In genomic region chr13:109151255-109151654, GRCh38 we compare ENCODE assay signal across 29 cellular contexts.
DNase-seq lines count a peak whose midpoint lies in the region; ATAC-seq, FAIRE-seq and TF ChIP-seq lines count a peak whose summit lies in the region.
"Had no signal": no experiment of that assay in that cellular context is flagged by ENCODE, and none has a peak within 500 bp of the region (broad histone marks: within the 10 kb centered on the region; RNA-seq: fewer than 3 reads in every experiment).

No MANE protein-coding gene starts in this region.

- peaks cover 10% of the 10 kb centered on the region; the same call in 1 of the 2 replicates for H3K4me1 ChIP-seq in GM23338 (ENCODE audit: insufficient read depth)
- H3K4me1 ChIP-seq in RWPE2 (ENCODE audit: insufficient read depth, poor library complexity, severe bottlenecking) = peaks cover 65% of the 10 kb centered on the region
- no peaks in the 10 kb centered on the region for H3K4me1 ChIP-seq in CD8-positive, alpha-beta memory T cell (ENCODE audit: insufficient read depth, low read length)
- H3K4me1 ChIP-seq: body of pancreas had no signal

- no peaks in the 10 kb centered on the region for H3K9me3 ChIP-seq in RWPE2 (ENCODE audit: severe bottlenecking)
- H3K9me3 ChIP-seq in CD8-positive, alpha-beta memory T cell (ENCODE audit: low read length) = no peaks in the 10 kb centered on the region
- H3K9me3 ChIP-seq: body of pancreas, left ventricle myocardium inferior, thoracic aorta had no signal

- FAIRE-seq in GM12891 (lab: Jason Lieb, UNC) = no peak
- FAIRE-seq: G401.6, islet of Langerhans, urothelium cell line had no signal

- ATAC-seq in GM23338 (no peak), RWPE2 (ENCODE audit: low read depth) (peak; percentile 24; the same call in 1 of the 3 replicates)
- ATAC-seq: activated naive CD8-positive, alpha-beta T cell treated with anti-CD3 and anti-CD28 coated beads, Interleukin-2, amount 50 U/mL, for 24 hours; activated T-cell treated with anti-CD3 and anti-CD28 coated beads, Interleukin-2, amount 50 U/mL, for 4 hours; body of pancreas; right cardiac atrium; stimulated activated naive CD8-positive, alpha-beta T cell treated with anti-CD3 and anti-CD28 coated beads, Interleukin-15, amount 100 ng/mL, for 72 hours had no signal

- H4K20me1 ChIP-seq in GM23338 (replicated peaks; ENCODE audit: insufficient read depth) = no peaks in the 10 kb centered on the region

- no peaks in the 10 kb centered on the region for H3K9me2 ChIP-seq in GM23338 (ENCODE audit: insufficient read depth)

- 0 out of 2 replicates have a peak overlapping the region, but pooled peaks have one; percentile 60 for H2AFZ ChIP-seq in GM23338

- H3K27ac ChIP-seq in GM23338 (ENCODE audit: low read depth) = no peak overlapping the region
- H3K27ac ChIP-seq in RWPE2 (ENCODE audit: poor library complexity, severe bottlenecking) = peak overlapping the region; percentile 100
- H3K27ac ChIP-seq in CD8-positive, alpha-beta memory T cell (ENCODE audit: low read depth, low read length) = no peak overlapping the region
- H3K27ac ChIP-seq: body of pancreas, dorsolateral prefrontal cortex, left ventricle myocardium inferior, thoracic aorta had no signal

- POLR2A ChIA-PET in CD8-positive, alpha-beta memory T cell (lab: Charles Lee) = no interaction called here

- no peak for TF ChIP-seq POLR2A in GM12891 (IDR thresholded peaks at IDR 0.05; ENCODE audit: low read depth, low read length)

- H3F3A ChIP-seq in GM23338 (replicated peaks; ENCODE audit: low read depth) = no peaks in the 10 kb centered on the region

- no peak for DNase-seq in GM23338 (ENCODE audit: low spot score)
- no peak for DNase-seq in RWPE2 (ENCODE audit: low spot score)
- DNase-seq in epithelial cell of esophagus (ENCODE audit: low read depth) = peak; percentile 88
- no peak for DNase-seq in osteocyte (ENCODE audit: extremely low spot score, unreplicated experiment)
- DNase-seq in GM12891 (ENCODE audit: insufficient read length, low spot score) = no peak
- DNase-seq in CD8-positive, alpha-beta memory T cell = no peak
- no peak for DNase-seq in activated CD8-positive, alpha-beta memory T cell treated with anti-CD3 and anti-CD28 coated beads, Interleukin-2, amount 50 U/mL, for 4 hours
- DNase-seq: activated B cell treated with CpG ODN at 0.5 μM for 24 hours; activated CD4-positive, alpha-beta T cell treated with anti-CD3 and anti-CD28 coated beads, Interleukin-2, amount 50 U/mL, for 1 hour; activated naive CD8-positive, alpha-beta T cell treated with anti-CD3 and anti-CD28 coated beads, Interleukin-2, amount 50 U/mL, for 24 hours; activated T-cell treated with anti-CD3 and anti-CD28 coated beads, Interleukin-2, amount 50 U/mL, for 4 hours; body of pancreas; C1 segment of cervical spinal cord; cerebellar nuclear complex; COR-L47; DMS53; dorsolateral prefrontal cortex; left ventricle myocardium inferior; NCI-H1092; NCI-H1694 treated with DMSO at 0.1 percent for 48 hours; NCI-H446 treated with DMSO at 0.1 percent for 48 hours; posterior cingulate gyrus; right cardiac atrium; stimulated activated naive CD8-positive, alpha-beta T cell treated with anti-CD3 and anti-CD28 coated beads, Interleukin-15, amount 100 ng/mL, for 72 hours had no signal

- H3K27ac Mint-ChIP-seq in GM23338 (no peak overlapping the region), osteocyte (ENCODE audit: unreplicated experiment) (peak overlapping the region; percentile 97)
- H3K27ac Mint-ChIP-seq in CD8-positive, alpha-beta memory T cell = no peak overlapping the region
- H3K27ac Mint-ChIP-seq: activated B cell treated with CpG ODN at 0.5 μM for 24 hours; activated naive CD8-positive, alpha-beta T cell treated with anti-CD3 and anti-CD28 coated beads, Interleukin-2, amount 50 U/mL, for 24 hours; stimulated activated naive CD8-positive, alpha-beta T cell treated with anti-CD3 and anti-CD28 coated beads, Interleukin-15, amount 100 ng/mL, for 72 hours; T-helper 1 cell treated with Interleukin-12 subunit alpha and Interleukin-12 subunit beta and Interleukin-4 antibody, amounts not matched to agents 30 μg/mL and 1 μg/mL, for 36 hours had no signal

- H3K27me3 ChIP-seq in GM23338 (ENCODE audit: insufficient read depth) (no peaks in the 10 kb centered on the region), RWPE2 (ENCODE audit: insufficient read depth, poor library complexity, severe bottlenecking) (no peaks in the 10 kb centered on the region)
- no peaks in the 10 kb centered on the region for H3K27me3 ChIP-seq in CD8-positive, alpha-beta memory T cell (ENCODE audit: insufficient read depth, low read length, poor library complexity, severe bottlenecking)
- H3K27me3 ChIP-seq: body of pancreas, dorsolateral prefrontal cortex had no signal

- TF ChIP-seq CTCF in GM23338 (conservative IDR thresholded peaks at IDR 0.05; ENCODE audit: low read depth in 2 of 2) (no peak), RWPE2 (IDR thresholded peaks at IDR 0.05; ENCODE audit: poor library complexity, severe bottlenecking) (no peak), epithelial cell of esophagus (IDR thresholded peaks at IDR 0.05; ENCODE audit: insufficient read depth, low read depth, low read length, missing control alignments) (no peak), osteocyte (IDR thresholded peaks at IDR 0.05) (no peak)

- H3K4me2 ChIP-seq in GM23338 = no peak overlapping the region

- H3K27me3 Mint-ChIP-seq in GM23338 (ENCODE audit: insufficient read depth, low read depth, poor library complexity) = peaks cover 5% of the 10 kb centered on the region
- no peaks in the 10 kb centered on the region for H3K27me3 Mint-ChIP-seq in osteocyte (ENCODE audit: unreplicated experiment)
- H3K27me3 Mint-ChIP-seq in CD8-positive, alpha-beta memory T cell = no peaks in the 10 kb centered on the region

- H3K36me3 Mint-ChIP-seq in GM23338 (ENCODE audit: low read depth) (no peaks in the 10 kb centered on the region), osteocyte (ENCODE audit: unreplicated experiment) (no peaks in the 10 kb centered on the region)
- H3K36me3 Mint-ChIP-seq in CD8-positive, alpha-beta memory T cell = no peaks in the 10 kb centered on the region

- H3K4me1 Mint-ChIP-seq in GM23338 = peaks cover 30% of the 10 kb centered on the region
- peaks cover 65% of the 10 kb centered on the region for H3K4me1 Mint-ChIP-seq in osteocyte (ENCODE audit: unreplicated experiment)
- H3K4me1 Mint-ChIP-seq in CD8-positive, alpha-beta memory T cell = no peaks in the 10 kb centered on the region
- H3K4me1 Mint-ChIP-seq: activated B cell treated with CpG ODN at 0.5 μM for 24 hours; activated naive CD8-positive, alpha-beta T cell treated with anti-CD3 and anti-CD28 coated beads, Interleukin-2, amount 50 U/mL, for 24 hours; stimulated activated naive CD8-positive, alpha-beta T cell treated with anti-CD3 and anti-CD28 coated beads, Interleukin-15, amount 100 ng/mL, for 72 hours had no signal

- no peaks in the 10 kb centered on the region for H3K9me3 Mint-ChIP-seq in GM23338
- H3K9me3 Mint-ChIP-seq in osteocyte (ENCODE audit: unreplicated experiment) = no peaks in the 10 kb centered on the region
- H3K9me3 Mint-ChIP-seq in CD8-positive, alpha-beta memory T cell = peaks cover 0 to 3% (median 0%) of the 10 kb centered on the region in 5 donors
- H3K9me3 Mint-ChIP-seq: activated B cell treated with CpG ODN at 0.5 μM for 24 hours; activated naive CD8-positive, alpha-beta T cell treated with anti-CD3 and anti-CD28 coated beads, Interleukin-2, amount 50 U/mL, for 24 hours; activated T-cell treated with anti-CD3 and anti-CD28 coated beads, Interleukin-2, amount 50 U/mL, for 4 hours; stimulated activated naive CD8-positive, alpha-beta T cell treated with anti-CD3 and anti-CD28 coated beads, Interleukin-15, amount 100 ng/mL, for 72 hours; T-helper 1 cell treated with Interleukin-12 subunit alpha and Interleukin-12 subunit beta and Interleukin-4 antibody, amounts not matched to agents 30 μg/mL and 1 μg/mL, for 36 hours had no signal

- H3K79me2 ChIP-seq in GM23338 (replicated peaks; ENCODE audit: insufficient read depth) = no peaks in the 10 kb centered on the region

- H3K36me3 ChIP-seq in GM23338 (ENCODE audit: insufficient read depth) (no peaks in the 10 kb centered on the region), RWPE2 (ENCODE audit: low read depth) (no peaks in the 10 kb centered on the region)
- H3K36me3 ChIP-seq in CD8-positive, alpha-beta memory T cell (ENCODE audit: insufficient read depth, low read length) = no peaks in the 10 kb centered on the region
- H3K36me3 ChIP-seq: left ventricle myocardium inferior, thoracic aorta had no signal

- H3K4me3 Mint-ChIP-seq in GM23338 = no peak overlapping the region
- no peak overlapping the region for H3K4me3 Mint-ChIP-seq in osteocyte (ENCODE audit: unreplicated experiment)
- no peak overlapping the region for H3K4me3 Mint-ChIP-seq in CD8-positive, alpha-beta memory T cell
- H3K4me3 Mint-ChIP-seq: activated B cell treated with CpG ODN at 0.5 μM for 24 hours; activated naive CD8-positive, alpha-beta T cell treated with anti-CD3 and anti-CD28 coated beads, Interleukin-2, amount 50 U/mL, for 24 hours; activated T-cell treated with anti-CD3 and anti-CD28 coated beads, Interleukin-2, amount 50 U/mL, for 4 hours; stimulated activated naive CD8-positive, alpha-beta T cell treated with anti-CD3 and anti-CD28 coated beads, Interleukin-15, amount 100 ng/mL, for 72 hours; T-helper 1 cell treated with Interleukin-12 subunit alpha and Interleukin-12 subunit beta and Interleukin-4 antibody, amounts not matched to agents 30 μg/mL and 1 μg/mL, for 36 hours had no signal

- H3K4me3 ChIP-seq in GM23338 (no peak overlapping the region), RWPE2 (ENCODE audit: severe bottlenecking) (no peak overlapping the region), epithelial cell of esophagus (ENCODE audit: low read length) (no peak overlapping the region)
- no peak overlapping the region for H3K4me3 ChIP-seq in CD8-positive, alpha-beta memory T cell (ENCODE audit: low read length)
- H3K4me3 ChIP-seq: body of pancreas, dorsolateral prefrontal cortex, left ventricle myocardium inferior, thoracic aorta had no signal

- CTCF ChIA-PET in CD8-positive, alpha-beta memory T cell (lab: Charles Lee) = no interaction called here

TF ChIP-seq in GM23338, 12 proteins besides CTCF, POLR2A, EP300 and RAD21:
- no peak for TF ChIP-seq POLR2AphosphoS5 (IDR thresholded peaks at IDR 0.05; ENCODE audit: low read depth)

TF ChIP-seq in GM12891, 5 proteins besides CTCF, POLR2A, EP300 and RAD21:
- TF ChIP-seq SPI1 (IDR thresholded peaks at IDR 0.05; ENCODE audit: low read depth, low read length) (no peak), PAX5 (IDR thresholded peaks at IDR 0.05; ENCODE audit: insufficient read depth, low read length, severe bottlenecking) (no peak), POLR2AphosphoS5 (IDR thresholded peaks at IDR 0.05; ENCODE audit: low read depth, low read length) (no peak), TAF1 (IDR thresholded peaks at IDR 0.05; ENCODE audit: low read depth, low read length) (no peak), POU2F2 (IDR thresholded peaks at IDR 0.05; ENCODE audit: low read depth, low read length) (no peak)
TF ChIP-seq in GM12891: peak in this region for 0.
